Comparison of ENCODE assay signal across 8 cellular contexts in the genomic region with DNA sequence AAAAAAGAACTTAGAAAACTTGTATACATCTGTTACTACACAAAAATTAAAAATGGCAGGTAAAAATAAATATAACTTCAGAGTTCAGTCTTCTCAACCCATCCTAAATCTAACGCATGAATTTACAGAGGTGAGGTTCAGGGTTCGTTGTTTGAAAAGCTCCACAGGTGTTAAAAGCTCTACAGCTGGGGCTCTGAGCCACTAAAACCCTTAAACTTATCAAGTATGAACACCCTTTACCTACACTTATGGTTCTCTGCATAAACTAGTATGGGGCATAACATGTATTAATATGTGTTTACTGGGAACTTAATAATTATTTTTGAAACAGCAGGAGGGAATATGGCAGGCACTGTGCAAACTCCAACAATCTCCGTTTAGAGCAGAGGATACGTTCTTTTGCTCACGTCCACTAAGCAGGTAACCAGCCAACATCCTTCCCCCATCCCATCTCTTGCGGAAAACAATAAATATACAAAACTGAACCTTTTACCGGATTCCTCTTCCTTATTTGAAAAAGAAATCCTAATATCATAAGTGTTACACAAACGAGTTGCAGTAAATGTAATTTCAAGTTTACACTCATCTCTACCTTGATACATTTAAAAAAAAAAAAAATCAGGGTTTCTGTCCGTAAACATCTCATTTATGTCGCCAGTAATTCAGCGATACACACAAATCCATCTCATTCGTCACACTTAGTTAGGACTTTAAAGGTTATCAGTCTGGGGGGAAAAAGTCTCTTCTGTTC. TPM values are rescaled to one million over a fixed set of nuclear protein-coding genes. Genes with fewer than 3 reads are reported as not detected.
DNase-seq lines count a peak whose midpoint lies in the region; TF ChIP-seq lines count a peak whose summit lies in the region.

No MANE protein-coding gene starts in this region.

- peaks cover 57% of the 10 kb centered on the region for H3K79me2 ChIP-seq in osteoblast (ENCODE audit: insufficient read depth, low read length)

- DNase-seq in DMS53 treated with DMSO at 0.1 percent for 48 hours (lab: John Stamatoyannopoulos, UW; ENCODE audit: unreplicated experiment) (peak; percentile 18), NB4 (ENCODE audit: low read depth) (no peak), osteoblast (ENCODE audit: insufficient read length, low spot score, missing footprints) (peak; percentile 76), H4 (ENCODE audit: low spot score) (no peak), HuH-7.5 (ENCODE audit: low spot score) (no peak), UCSD-AML1 (lab: John Stamatoyannopoulos, UW; ENCODE audit: unreplicated experiment) (no peak)
- DNase-seq in effector memory CD4-positive, alpha-beta T cell, result no peak
- no peak for DNase-seq in stimulated activated CD4-positive, alpha-beta T cell treated with anti-CD3 and anti-CD28 coated beads, Interleukin-2, amount 100 ng/mL, for 24 hours

- H3K4me3 ChIP-seq in NB4 (ENCODE audit: low read depth, low read length) (peak overlapping the region; percentile 81), osteoblast (ENCODE audit: insufficient read depth, low read length) (peak overlapping the region; percentile 90)
- peak overlapping the region; percentile 64 for H3K4me3 ChIP-seq in effector memory CD4-positive, alpha-beta T cell (ENCODE audit: insufficient read depth, low read depth, low read length, poor library complexity, severe bottlenecking)

- H4K20me1 ChIP-seq in osteoblast (ENCODE audit: insufficient read depth, low read length), result peaks cover 33% of the 10 kb centered on the region

- no peak overlapping the region for H3K27ac ChIP-seq in effector memory CD4-positive, alpha-beta T cell (ENCODE audit: insufficient read depth, low read length, poor library complexity, severe bottlenecking)
- peak overlapping the region; percentile 60 for H3K27ac ChIP-seq in osteoblast (ENCODE audit: low read depth, low read length)

- no peaks in the 10 kb centered on the region for H3K36me3 ChIP-seq in effector memory CD4-positive, alpha-beta T cell (ENCODE audit: control insufficient read depth, insufficient read depth, low read length)
- H3K36me3 ChIP-seq in osteoblast (ENCODE audit: insufficient read depth, low read length), result no peaks in the 10 kb centered on the region

- H3K27me3 ChIP-seq in effector memory CD4-positive, alpha-beta T cell (replicated peaks; ENCODE audit: control insufficient read depth, insufficient read depth, low read length, poor library complexity, severe bottlenecking), result no peaks in the 10 kb centered on the region
- H3K27me3 ChIP-seq in osteoblast (ENCODE audit: insufficient read depth, low read length), result no peaks in the 10 kb centered on the region

- TF ChIP-seq CTCF in NB4 (IDR thresholded peaks at IDR 0.05; ENCODE audit: low read depth, low read length), result no peak
- no peak for TF ChIP-seq CTCF in osteoblast (IDR thresholded peaks at IDR 0.05; ENCODE audit: extremely low read depth, low read depth, low read length)

- H3K4me1 ChIP-seq in effector memory CD4-positive, alpha-beta T cell (ENCODE audit: control insufficient read depth, insufficient read depth, low read length, poor library complexity, severe bottlenecking), result no peaks in the 10 kb centered on the region
- H3K4me1 ChIP-seq in osteoblast (ENCODE audit: insufficient read depth, low read length), result peaks cover 3% of the 10 kb centered on the region

- TF ChIP-seq POLR2A in NB4 (IDR thresholded peaks at IDR 0.05; ENCODE audit: extremely low read depth, insufficient read length), result no peak

- peak overlapping the region; percentile 93 for H3K4me2 ChIP-seq in osteoblast (ENCODE audit: insufficient read depth, low read length)

- H2AFZ ChIP-seq in osteoblast (ENCODE audit: low read length), result peak overlapping the region; percentile 95

- no peaks in the 10 kb centered on the region for H3K9me3 ChIP-seq in effector memory CD4-positive, alpha-beta T cell (ENCODE audit: control insufficient read depth, low read length)
- H3K9me3 ChIP-seq in osteoblast (ENCODE audit: low read depth, low read length), result no peaks in the 10 kb centered on the region

RNA-seq across cellular contexts. Expression of a gene that starts 1.3 kb away (rescaled TPM):
- total RNA-seq in osteoblast, result 36.6 and 38.9 TPM in 2 replicates
- total RNA-seq in H4 (2014; rRNA removed; shearing (Covaris generic)), result 20.3 and 25.6 TPM in 2 replicates

RNA-seq across cellular contexts. Expression of a gene that starts 1.4 kb away (rescaled TPM):
- 4.3 and 5.0 TPM in 2 replicates for total RNA-seq in osteoblast
- total RNA-seq in H4 (2014; rRNA removed; shearing (Covaris generic)), result 6.7 and 6.8 TPM in 2 replicates

Comparison
In these comparisons a context has a peak if more than half of its experiments do, and no peak if none do; other contexts are left out.
1. DNase-seq: peak in DMS53 treated with DMSO at 0.1 percent for 48 hours (single experiment) and osteoblast (single experiment); none in NB4 (single experiment), effector memory CD4-positive, alpha-beta T cell (0 of 3), H4 (single experiment), HuH-7.5 (single experiment), stimulated activated CD4-positive, alpha-beta T cell treated with anti-CD3 and anti-CD28 coated beads, Interleukin-2, amount 100 ng/mL, for 24 hours (0 of 2) and UCSD-AML1 (single experiment).
2. Peak in every context shown above with its lines, with median percentiles within 50 percentile points of each other: H3K4me3 ChIP-seq.